ENCODE assay signal across 15 cellular contexts in genomic region chr18:76446321-76446720, GRCh38. TPM values are rescaled to one million over a fixed set of nuclear protein-coding genes. Genes with fewer than 3 reads are reported as not detected.
A peak's percentile ranks its signal among the peaks of the same experiment; 100 is the strongest.
DNase-seq lines count a peak whose midpoint lies in the region; ATAC-seq and TF ChIP-seq lines count a peak whose summit lies in the region.
"Had no signal": no experiment of that assay in that cellular context is flagged by ENCODE, and none has a peak within 500 bp of the region (broad histone marks: within the 10 kb centered on the region; RNA-seq: fewer than 3 reads in every experiment).

No MANE protein-coding gene starts in this region.

- CTCF ChIA-PET in activated CD4-positive, alpha-beta T cell treated with anti-CD3 and anti-CD28 coated beads for 36 hours (lab: Charles Lee), result interaction anchor here (0.7 kb wide), 1 partner anchor 356 kb away, joined by 3 read pairs; no protein-coding TSS in a partner anchor

- H3K4me3 Mint-ChIP-seq in T-helper 17 cell (no peak overlapping the region), mesothelial cell of epicardium (no peak overlapping the region)
- no peak overlapping the region for H3K4me3 Mint-ChIP-seq in activated CD4-positive, alpha-beta T cell treated with anti-CD3 and anti-CD28 coated beads for 36 hours
- H3K4me3 Mint-ChIP-seq: activated T-cell treated with anti-CD3 and anti-CD28 coated beads, Interleukin-2, amount 50 U/mL, for 72 hours; stimulated activated naive CD8-positive, alpha-beta T cell treated with anti-CD3 and anti-CD28 coated beads, Interleukin-15, amount 100 ng/mL, for 72 hours had no signal

- H3K4me1 Mint-ChIP-seq in T-helper 17 cell (peaks cover 43% of the 10 kb centered on the region), mesothelial cell of epicardium (peaks cover 71% of the 10 kb centered on the region)
- peaks cover 24% of the 10 kb centered on the region for H3K4me1 Mint-ChIP-seq in activated CD4-positive, alpha-beta T cell treated with anti-CD3 and anti-CD28 coated beads for 36 hours

- H3K27ac Mint-ChIP-seq in T-helper 17 cell (peak overlapping the region; percentile 49), mesothelial cell of epicardium (peak overlapping the region; percentile 83)
- H3K27ac Mint-ChIP-seq in activated CD4-positive, alpha-beta T cell treated with anti-CD3 and anti-CD28 coated beads for 36 hours, result no peak overlapping the region
- H3K27ac Mint-ChIP-seq: activated T-cell treated with anti-CD3 and anti-CD28 coated beads, Interleukin-2, amount 50 U/mL, for 72 hours; stimulated activated naive CD8-positive, alpha-beta T cell treated with anti-CD3 and anti-CD28 coated beads, Interleukin-15, amount 100 ng/mL, for 72 hours had no signal

- H3K9me3 ChIP-seq in BLaER1 treated with 17β-estradiol and CSF1 and Interleukin-3, amounts not matched to agents 10 nM and 100 nM (replicated peaks in 1 of 11), result peaks cover 0 to 13% (median 0%) of the 10 kb centered on the region in 11 experiments; a peak in 3 of 22 replicates
- H3K9me3 ChIP-seq in T-helper 17 cell (ENCODE audit: control insufficient read depth, low read length, poor library complexity, severe bottlenecking), result no peaks in the 10 kb centered on the region
- H3K9me3 ChIP-seq in skeletal muscle tissue (ENCODE audit: control insufficient read depth in 3 of 3, low read length in 3 of 3), result no peaks in the 10 kb centered on the region
- H3K9me3 ChIP-seq in left lung, result no peaks in the 10 kb centered on the region

- intact Hi-C loops in activated CD4-positive, alpha-beta T cell treated with anti-CD3 and anti-CD28 coated beads for 36 hours (cut with DNase I, micrococcal nuclease), result no loop called here
- intact Hi-C loops in left lung (cut with DNase I), result no loop called here

- peaks cover 56 to 74% (median 70%) of the 10 kb centered on the region in 10 experiments for H3K4me1 ChIP-seq in BLaER1 treated with 17β-estradiol and CSF1 and Interleukin-3, amounts not matched to agents 10 nM and 100 nM
- H3K4me1 ChIP-seq in skeletal muscle tissue (ENCODE audit: control insufficient read depth in 3 of 3, insufficient read depth in 3 of 3, low read length in 3 of 3), result peaks cover 43 to 56% (median 49%) of the 10 kb centered on the region in 3 donors
- H3K4me1 ChIP-seq in left lung, result peaks cover 25 to 60% of the 10 kb centered on the region in 2 donors

- POLR2A ChIA-PET in activated CD4-positive, alpha-beta T cell treated with anti-CD3 and anti-CD28 coated beads for 36 hours (lab: Charles Lee), result no interaction called here

- TF ChIP-seq CTCF in mesothelial cell of epicardium (IDR thresholded peaks at IDR 0.05; ENCODE audit: unreplicated experiment), result no peak
- no peak for TF ChIP-seq CTCF in left lung (IDR thresholded peaks at IDR 0.05)

- peaks cover 25 to 40% (median 33%) of the 10 kb centered on the region in 11 experiments for H3K36me3 ChIP-seq in BLaER1 treated with 17β-estradiol and CSF1 and Interleukin-3, amounts not matched to agents 10 nM and 100 nM
- H3K36me3 ChIP-seq in skeletal muscle tissue (ENCODE audit: control insufficient read depth in 3 of 3, insufficient read depth in 3 of 3, low read length in 3 of 3), result peaks cover 9 to 11% (median 10%) of the 10 kb centered on the region in 3 donors
- peaks cover 0 to 22% of the 10 kb centered on the region in 2 donors for H3K36me3 ChIP-seq in left lung

- peak overlapping the region in 6 of 11 experiments; percentile 15 to 45 (median 39); a peak in 3 of 22 replicates for H3K9ac ChIP-seq in BLaER1 treated with 17β-estradiol and CSF1 and Interleukin-3, amounts not matched to agents 10 nM and 100 nM
- peak overlapping the region in 2 of 3 donors; percentile 20 to 66 for H3K9ac ChIP-seq in skeletal muscle tissue (ENCODE audit: low read depth in 1 of 3, low read length in 3 of 3)
- H3K9ac ChIP-seq: KMS-11 had no signal

- H3K9me3 Mint-ChIP-seq in mesothelial cell of epicardium, result no peaks in the 10 kb centered on the region
- no peaks in the 10 kb centered on the region for H3K9me3 Mint-ChIP-seq in activated CD4-positive, alpha-beta T cell treated with anti-CD3 and anti-CD28 coated beads for 36 hours (ENCODE audit: low read depth)
- H3K9me3 Mint-ChIP-seq: activated T-cell treated with anti-CD3 and anti-CD28 coated beads, Interleukin-2, amount 50 U/mL, for 72 hours; naive thymus-derived CD8-positive, alpha-beta T cell; stimulated activated naive CD8-positive, alpha-beta T cell treated with anti-CD3 and anti-CD28 coated beads, Interleukin-15, amount 100 ng/mL, for 72 hours had no signal

- ATAC-seq in T-helper 17 cell (no peak), left lung (no peak)
- ATAC-seq in activated CD4-positive, alpha-beta T cell treated with anti-CD3 and anti-CD28 coated beads for 36 hours, result no peak
- ATAC-seq: activated T-cell treated with anti-CD3 and anti-CD28 coated beads, Interleukin-2, amount 50 U/mL, for 72 hours; HCT116; naive thymus-derived CD8-positive, alpha-beta T cell; stimulated activated naive CD8-positive, alpha-beta T cell treated with anti-CD3 and anti-CD28 coated beads, Interleukin-15, amount 100 ng/mL, for 72 hours had no signal

- no peak for DNase-seq in T-helper 17 cell
- peak in 1 of 2 experiments; percentile 36 for DNase-seq in mesothelial cell of epicardium (ENCODE audit: low spot score in 2 of 2, unreplicated experiment in 2 of 2)
- no peak for DNase-seq in NK-92 (lab: John Stamatoyannopoulos, UW; ENCODE audit: unreplicated experiment)
- no peak for DNase-seq in Kasumi-1 (lab: John Stamatoyannopoulos, UW)
- no peak for DNase-seq in activated CD4-positive, alpha-beta T cell treated with anti-CD3 and anti-CD28 coated beads for 36 hours
- DNase-seq in left lung, result no peak
- DNase-seq: activated T-cell treated with anti-CD3 and anti-CD28 coated beads, Interleukin-2, amount 50 U/mL, for 72 hours; naive thymus-derived CD8-positive, alpha-beta T cell; NCI-H526; stimulated activated naive CD8-positive, alpha-beta T cell treated with anti-CD3 and anti-CD28 coated beads, Interleukin-15, amount 100 ng/mL, for 72 hours had no signal

- no peaks in the 10 kb centered on the region for H3K27me3 ChIP-seq in BLaER1 treated with 17β-estradiol and CSF1 and Interleukin-3, amounts not matched to agents 10 nM and 100 nM
- no peaks in the 10 kb centered on the region for H3K27me3 ChIP-seq in skeletal muscle tissue (ENCODE audit: control insufficient read depth in 3 of 3, insufficient read depth in 3 of 3, low read length in 3 of 3)
- no peaks in the 10 kb centered on the region for H3K27me3 ChIP-seq in left lung

- H4K20me1 ChIP-seq in BLaER1 treated with 17β-estradiol and CSF1 and Interleukin-3, amounts not matched to agents 10 nM and 100 nM, result peaks cover 22 to 90% (median 44%) of the 10 kb centered on the region in 11 experiments; a peak in 20 of 22 replicates

- H3K36me3 Mint-ChIP-seq in T-helper 17 cell (ENCODE audit: low read depth), result no peaks in the 10 kb centered on the region
- H3K36me3 Mint-ChIP-seq in mesothelial cell of epicardium, result peaks cover 1% of the 10 kb centered on the region
- H3K36me3 Mint-ChIP-seq in activated CD4-positive, alpha-beta T cell treated with anti-CD3 and anti-CD28 coated beads for 36 hours (ENCODE audit: low read depth), result no peaks in the 10 kb centered on the region

- H3K27ac ChIP-seq in BLaER1 treated with 17β-estradiol and CSF1 and Interleukin-3, amounts not matched to agents 10 nM and 100 nM, result peak overlapping the region in 9 of 11 experiments; percentile 26 to 97 (median 72); a peak in 16 of 22 replicates
- H3K27ac ChIP-seq in skeletal muscle tissue (ENCODE audit: low read depth, low read length), result peak overlapping the region; percentile 19
- H3K27ac ChIP-seq in left lung, result peak overlapping the region in 1 of 2 donors; percentile 83
- H3K27ac ChIP-seq: C4-2B, KMS-11 had no signal

- H3K27me3 Mint-ChIP-seq in T-helper 17 cell (no peaks in the 10 kb centered on the region), mesothelial cell of epicardium (ENCODE audit: low read depth) (no peaks in the 10 kb centered on the region)
- H3K27me3 Mint-ChIP-seq in activated CD4-positive, alpha-beta T cell treated with anti-CD3 and anti-CD28 coated beads for 36 hours, result peaks cover 5% of the 10 kb centered on the region
- H3K27me3 Mint-ChIP-seq: naive thymus-derived CD8-positive, alpha-beta T cell; stimulated activated naive CD8-positive, alpha-beta T cell treated with anti-CD3 and anti-CD28 coated beads, Interleukin-15, amount 100 ng/mL, for 72 hours had no signal

- H3K4me3 ChIP-seq in BLaER1 treated with 17β-estradiol and CSF1 and Interleukin-3, amounts not matched to agents 10 nM and 100 nM, result no peak overlapping the region
- H3K4me3 ChIP-seq in skeletal muscle tissue (ENCODE audit: low read length in 3 of 3) (no peak overlapping the region), left lung (no peak overlapping the region)

- H3K4me2 ChIP-seq in BLaER1 treated with 17β-estradiol and CSF1 and Interleukin-3, amounts not matched to agents 10 nM and 100 nM, result peak overlapping the region; percentile 41 to 98 (median 61); a peak in 21 of 22 replicates
- H3K4me2 ChIP-seq: KMS-11 had no signal

RNA-seq across cellular contexts. Expression of gene ZNF516, which starts 48.7 kb away (rescaled TPM):
- total RNA-seq in T-helper 17 cell, result 10 to 100 TPM; 16.5 to 29.6 TPM
- 84.4 to 92.1 TPM (median 90.9 TPM) in 3 replicates for total RNA-seq in mesothelial cell of epicardium
- total RNA-seq in skeletal muscle tissue, result 33.9 TPM
- 1 to 10 TPM; 6.8 to 9.9 TPM for total RNA-seq in activated CD4-positive, alpha-beta T cell treated with anti-CD3 and anti-CD28 coated beads for 36 hours
- 10 to 100 TPM; 33.9 to 40.6 TPM for total RNA-seq in left lung
